26 cellular contexts compared by ENCODE assay signal in the genomic region with DNA sequence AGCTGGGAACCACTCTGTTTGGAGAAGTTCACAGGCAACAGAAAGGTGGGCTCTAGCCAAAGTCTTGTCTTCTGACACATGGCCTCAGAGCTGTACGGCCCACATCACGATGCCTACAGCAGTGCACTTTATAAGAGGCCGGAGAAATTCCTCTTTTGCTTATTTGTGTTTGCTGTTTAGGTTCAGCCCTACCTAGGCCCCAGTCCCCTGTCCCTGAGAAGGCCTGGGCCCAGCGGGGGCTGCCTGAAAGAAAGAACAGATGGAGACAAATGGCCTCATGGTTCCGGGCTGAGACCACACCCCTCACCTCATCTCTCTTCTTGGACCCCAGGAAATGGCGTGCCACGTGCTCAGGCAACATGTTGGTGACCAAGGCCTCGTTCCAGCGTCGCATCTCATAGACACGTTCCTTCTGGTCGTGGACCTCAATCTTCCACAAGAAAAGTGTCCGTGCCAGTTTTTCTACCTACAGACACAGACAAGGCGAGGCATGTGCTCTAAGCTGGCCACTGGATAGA. TPM values are rescaled to one million over a fixed set of nuclear protein-coding genes. Genes with fewer than 3 reads are reported as not detected.
DNase-seq lines count a peak whose midpoint lies in the region; ATAC-seq and TF ChIP-seq lines count a peak whose summit lies in the region.
"Had no signal": no experiment of that assay in that cellular context is flagged by ENCODE, and none has a peak within 500 bp of the region (broad histone marks: within the 10 kb centered on the region; RNA-seq: fewer than 3 reads in every experiment).

No MANE protein-coding gene starts in this region.

- peaks cover 6% of the 10 kb centered on the region for H3K4me1 ChIP-seq in endodermal cell (ENCODE audit: control insufficient read depth, insufficient read depth, low read length)
- H3K4me1 ChIP-seq: foreskin keratinocyte had no signal

- peak; percentile 26 for DNase-seq in activated T-cell treated with anti-CD3 and anti-CD28 coated beads, Interleukin-2, amount 50 U/mL, for 24 hours
- DNase-seq in activated T-cell treated with anti-CD3 and anti-CD28 coated beads, Interleukin-2, amount 50 U/mL, for 4 hours, result no peak
- DNase-seq in Daoy (ENCODE audit: low read depth) (peak; percentile 1), endodermal cell (peak; percentile 41), sciatic nerve (ENCODE audit: low spot score) (peak; percentile 49), hepatic stellate cell (ENCODE audit: low spot score) (no peak), NCI-H187 treated with DMSO at 0.1 percent for 48 hours (lab: John Stamatoyannopoulos, UW) (no peak)
- no peak for DNase-seq in activated naive CD4-positive, alpha-beta T cell treated with anti-CD3 and anti-CD28 coated beads for 36 hours
- DNase-seq: activated CD4-positive, alpha-beta memory T cell treated with anti-CD3 and anti-CD28 coated beads, Interleukin-2, amount 10 ng/mL, durations not matched to agents 7 days and 5 days; activated CD4-positive, CD25-positive, alpha-beta regulatory T cell treated with anti-CD3 and anti-CD28 coated beads, Interleukin-2, amount 50 U/mL, for 72 hours; activated naive CD4-positive, alpha-beta T cell treated with anti-CD3 and anti-CD28 coated beads, Interleukin-2, amount 10 ng/mL, durations not matched to agents 7 days and 5 days; CD4-positive, alpha-beta memory T cell; DMS 273 treated with DMSO at 0.1 percent for 48 hours; effector memory CD8-positive, alpha-beta T cell; foreskin keratinocyte; GOT3; left colon; NCI-H1105; NCI-H2029; NCI-H526 treated with DMSO at 0.1 percent for 48 hours had no signal

- no peak overlapping the region for H3K4me3 Mint-ChIP-seq in activated T-cell treated with anti-CD3 and anti-CD28 coated beads, Interleukin-2, amount 50 U/mL, for 24 hours
- H3K4me3 Mint-ChIP-seq in activated T-cell treated with anti-CD3 and anti-CD28 coated beads, Interleukin-2, amount 50 U/mL, for 4 hours, result no peak overlapping the region
- H3K4me3 Mint-ChIP-seq in endodermal cell, result no peak overlapping the region
- no peak overlapping the region for H3K4me3 Mint-ChIP-seq in activated naive CD4-positive, alpha-beta T cell treated with anti-CD3 and anti-CD28 coated beads for 36 hours
- H3K4me3 Mint-ChIP-seq: activated CD4-positive, alpha-beta memory T cell treated with anti-CD3 and anti-CD28 coated beads, Interleukin-2, amount 10 ng/mL, durations not matched to agents 7 days and 5 days; activated naive CD4-positive, alpha-beta T cell treated with anti-CD3 and anti-CD28 coated beads, Interleukin-2, amount 10 ng/mL, durations not matched to agents 7 days and 5 days; CD4-positive, alpha-beta memory T cell; effector memory CD8-positive, alpha-beta T cell; IgD-negative memory B cell; stimulated activated naive CD8-positive, alpha-beta T cell treated with anti-CD3 and anti-CD28 coated beads, Interleukin-15, amount 100 ng/mL, for 72 hours; T-cell had no signal

- intact Hi-C loops in sciatic nerve (cut with DNase I), result no loop called here
- intact Hi-C loops in activated naive CD4-positive, alpha-beta T cell treated with anti-CD3 and anti-CD28 coated beads for 36 hours (cut with micrococcal nuclease), result loop anchor here (10.0 kb wide), 1 partner anchor 301 kb away; no protein-coding TSS in a partner anchor

- CTCF ChIA-PET in activated naive CD4-positive, alpha-beta T cell treated with anti-CD3 and anti-CD28 coated beads for 36 hours (lab: Charles Lee), result interaction anchor here (1.7 to 3.2 kb wide), 3 partner anchors 9 to 402 kb away, joined by 5 to 10 read pairs (median 5); no protein-coding TSS in a partner anchor

- H3K9me3 Mint-ChIP-seq in activated T-cell treated with anti-CD3 and anti-CD28 coated beads, Interleukin-2, amount 50 U/mL, for 24 hours, result no peaks in the 10 kb centered on the region
- H3K9me3 Mint-ChIP-seq in activated T-cell treated with anti-CD3 and anti-CD28 coated beads, Interleukin-2, amount 50 U/mL, for 4 hours, result no peaks in the 10 kb centered on the region
- H3K9me3 Mint-ChIP-seq in endodermal cell, result no peaks in the 10 kb centered on the region
- no peaks in the 10 kb centered on the region for H3K9me3 Mint-ChIP-seq in activated naive CD4-positive, alpha-beta T cell treated with anti-CD3 and anti-CD28 coated beads for 36 hours
- H3K9me3 Mint-ChIP-seq: activated CD4-positive, alpha-beta memory T cell treated with anti-CD3 and anti-CD28 coated beads, Interleukin-2, amount 10 ng/mL, durations not matched to agents 7 days and 5 days; activated naive CD4-positive, alpha-beta T cell treated with anti-CD3 and anti-CD28 coated beads, Interleukin-2, amount 10 ng/mL, durations not matched to agents 7 days and 5 days; CD4-positive, alpha-beta memory T cell; effector memory CD8-positive, alpha-beta T cell; IgD-negative memory B cell; stimulated activated naive CD8-positive, alpha-beta T cell treated with anti-CD3 and anti-CD28 coated beads, Interleukin-15, amount 100 ng/mL, for 72 hours; T-cell had no signal

- WGBS in endodermal cell (ENCODE audit: insufficient coverage in 1 of 2, insufficient read length in 1 of 2), 2 experiments, result 96% methylated on average over 13 to 14 of the region's 14 CpGs

- no peaks in the 10 kb centered on the region for H3K9me3 ChIP-seq in endodermal cell (ENCODE audit: control insufficient read depth, low read length)
- H3K9me3 ChIP-seq: A549, Peyer's patch, tibial artery had no signal

- peaks cover 48% of the 10 kb centered on the region for H3K36me3 ChIP-seq in endodermal cell (ENCODE audit: control insufficient read depth, insufficient read depth, low read length)

- no peak overlapping the region for H3K27ac Mint-ChIP-seq in activated T-cell treated with anti-CD3 and anti-CD28 coated beads, Interleukin-2, amount 50 U/mL, for 24 hours
- no peak overlapping the region for H3K27ac Mint-ChIP-seq in endodermal cell
- H3K27ac Mint-ChIP-seq in activated naive CD4-positive, alpha-beta T cell treated with anti-CD3 and anti-CD28 coated beads for 36 hours, result no peak overlapping the region
- H3K27ac Mint-ChIP-seq: activated CD4-positive, alpha-beta memory T cell treated with anti-CD3 and anti-CD28 coated beads, Interleukin-2, amount 10 ng/mL, durations not matched to agents 7 days and 5 days; activated naive CD4-positive, alpha-beta T cell treated with anti-CD3 and anti-CD28 coated beads, Interleukin-2, amount 10 ng/mL, durations not matched to agents 7 days and 5 days; IgD-negative memory B cell; T-cell had no signal

- no peak for ATAC-seq in activated T-cell treated with anti-CD3 and anti-CD28 coated beads, Interleukin-2, amount 50 U/mL, for 4 hours
- no peak for ATAC-seq in sciatic nerve
- ATAC-seq: A549; foreskin keratinocyte; left colon; stimulated activated naive CD8-positive, alpha-beta T cell treated with anti-CD3 and anti-CD28 coated beads, Interleukin-15, amount 100 ng/mL, for 72 hours; T-cell had no signal

- no peaks in the 10 kb centered on the region for H3K27me3 ChIP-seq in endodermal cell (ENCODE audit: control insufficient read depth, insufficient read depth, low read length, poor library complexity, severe bottlenecking)
- H3K27me3 ChIP-seq: foreskin keratinocyte, Peyer's patch, tibial artery had no signal

- no peak overlapping the region for H3K4me3 ChIP-seq in endodermal cell (ENCODE audit: low read length)
- H3K4me3 ChIP-seq: A549, Peyer's patch, tibial artery had no signal

- H3K9ac ChIP-seq in endodermal cell (ENCODE audit: extremely low read depth, low read length, poor library complexity, severe bottlenecking), result no peak overlapping the region

- H3K27ac ChIP-seq in endodermal cell (ENCODE audit: low read depth, low read length), result no peak overlapping the region
- H3K27ac ChIP-seq: A549, foreskin keratinocyte, Peyer's patch, tibial artery had no signal

- no peaks in the 10 kb centered on the region for H3K27me3 Mint-ChIP-seq in activated T-cell treated with anti-CD3 and anti-CD28 coated beads, Interleukin-2, amount 50 U/mL, for 24 hours
- H3K27me3 Mint-ChIP-seq in activated T-cell treated with anti-CD3 and anti-CD28 coated beads, Interleukin-2, amount 50 U/mL, for 4 hours (ENCODE audit: low read depth), result no peaks in the 10 kb centered on the region
- H3K27me3 Mint-ChIP-seq in endodermal cell (ENCODE audit: insufficient read depth), result no peaks in the 10 kb centered on the region
- no peaks in the 10 kb centered on the region for H3K27me3 Mint-ChIP-seq in activated naive CD4-positive, alpha-beta T cell treated with anti-CD3 and anti-CD28 coated beads for 36 hours (ENCODE audit: low read depth)
- H3K27me3 Mint-ChIP-seq: activated CD4-positive, alpha-beta memory T cell treated with anti-CD3 and anti-CD28 coated beads, Interleukin-2, amount 10 ng/mL, durations not matched to agents 7 days and 5 days; activated naive CD4-positive, alpha-beta T cell treated with anti-CD3 and anti-CD28 coated beads, Interleukin-2, amount 10 ng/mL, durations not matched to agents 7 days and 5 days; CD4-positive, alpha-beta memory T cell; effector memory CD8-positive, alpha-beta T cell; IgD-negative memory B cell; stimulated activated naive CD8-positive, alpha-beta T cell treated with anti-CD3 and anti-CD28 coated beads, Interleukin-15, amount 100 ng/mL, for 72 hours; T-cell had no signal

- no peak for TF ChIP-seq CTCF in endodermal cell (conservative IDR thresholded peaks at IDR 0.05)

- H3K4me1 Mint-ChIP-seq in activated T-cell treated with anti-CD3 and anti-CD28 coated beads, Interleukin-2, amount 50 U/mL, for 24 hours (ENCODE audit: low read depth), result peaks cover 24% of the 10 kb centered on the region
- peaks cover 21% of the 10 kb centered on the region for H3K4me1 Mint-ChIP-seq in activated T-cell treated with anti-CD3 and anti-CD28 coated beads, Interleukin-2, amount 50 U/mL, for 4 hours (ENCODE audit: low read depth)
- H3K4me1 Mint-ChIP-seq in endodermal cell, result peaks cover 30% of the 10 kb centered on the region
- H3K4me1 Mint-ChIP-seq in activated naive CD4-positive, alpha-beta T cell treated with anti-CD3 and anti-CD28 coated beads for 36 hours (ENCODE audit: low read depth), result peaks cover 17% of the 10 kb centered on the region

- H3K36me3 Mint-ChIP-seq in activated T-cell treated with anti-CD3 and anti-CD28 coated beads, Interleukin-2, amount 50 U/mL, for 24 hours (ENCODE audit: low read depth), result peaks cover 97% of the 10 kb centered on the region
- peaks cover 18% of the 10 kb centered on the region for H3K36me3 Mint-ChIP-seq in activated T-cell treated with anti-CD3 and anti-CD28 coated beads, Interleukin-2, amount 50 U/mL, for 4 hours (ENCODE audit: insufficient read depth)
- H3K36me3 Mint-ChIP-seq in endodermal cell (ENCODE audit: low read depth), result peaks cover 49% of the 10 kb centered on the region
- H3K36me3 Mint-ChIP-seq in activated naive CD4-positive, alpha-beta T cell treated with anti-CD3 and anti-CD28 coated beads for 36 hours (ENCODE audit: low read depth), result peaks cover 43% of the 10 kb centered on the region

RNA-seq across cellular contexts. Expression of gene CENPO, which starts 30.9 kb away (rescaled TPM):
- 10 to 100 TPM; 20.3 to 28.4 (median 28.0) TPM for total RNA-seq in activated T-cell treated with anti-CD3 and anti-CD28 coated beads, Interleukin-2, amount 50 U/mL, for 4 hours
- 42.1 and 60.1 TPM in 2 replicates for total RNA-seq in Daoy (2014; rRNA removed; shearing (Covaris generic))
- total RNA-seq in endodermal cell (10 to 100 TPM; 27.3 to 40.3 TPM), sciatic nerve (3.7 TPM)
- 42.5 TPM for polyA plus RNA-seq in endodermal cell (2013, experiment 1 of 2)
- 38.4 TPM for polyA plus RNA-seq in endodermal cell (2013, experiment 2 of 2)
- 10 to 100 TPM; 36.4 to 38.5 TPM for total RNA-seq in activated naive CD4-positive, alpha-beta T cell treated with anti-CD3 and anti-CD28 coated beads for 36 hours

RNA-seq across cellular contexts. Expression of gene PTRHD1, which starts 30.9 kb away (rescaled TPM):
- 10 to 100 TPM; 17.6 to 21.6 (median 18.6) TPM for total RNA-seq in activated T-cell treated with anti-CD3 and anti-CD28 coated beads, Interleukin-2, amount 50 U/mL, for 4 hours
- 41.0 and 46.4 TPM in 2 replicates for total RNA-seq in Daoy (2014; rRNA removed; shearing (Covaris generic))
- total RNA-seq in endodermal cell, result 10 to 100 TPM; 37.2 to 38.2 TPM
- 40.6 TPM for polyA plus RNA-seq in endodermal cell (2013, experiment 1 of 2)
- polyA plus RNA-seq in endodermal cell (2013, experiment 2 of 2), result 35.9 TPM
- 14.7 TPM for total RNA-seq in sciatic nerve
- total RNA-seq in activated naive CD4-positive, alpha-beta T cell treated with anti-CD3 and anti-CD28 coated beads for 36 hours, result 10 to 100 TPM; 21.7 to 23.5 TPM

Comparison
In these comparisons a context has a peak if more than half of its experiments do, and no peak if none do; other contexts are left out.
1. DNase-seq: peak in activated T-cell treated with anti-CD3 and anti-CD28 coated beads, Interleukin-2, amount 50 U/mL, for 24 hours (single experiment), Daoy (single experiment), endodermal cell (single experiment) and sciatic nerve (single experiment); none in activated T-cell treated with anti-CD3 and anti-CD28 coated beads, Interleukin-2, amount 50 U/mL, for 4 hours (single experiment), hepatic stellate cell (single experiment), activated naive CD4-positive, alpha-beta T cell treated with anti-CD3 and anti-CD28 coated beads for 36 hours (single experiment) and NCI-H187 treated with DMSO at 0.1 percent for 48 hours (single experiment).